In genomic region chr3:184379375-184380209, GRCh38 we compare ENCODE assay signal across 9 cellular contexts. TPM values are rescaled to one million over a fixed set of nuclear protein-coding genes. Genes with fewer than 3 reads are reported as not detected.
A peak's percentile ranks its signal among the peaks of the same experiment; 100 is the strongest.
DNase-seq lines count a peak whose midpoint lies in the region; ATAC-seq and TF ChIP-seq lines count a peak whose summit lies in the region.
"Had no signal": no experiment of that assay in that cellular context is flagged by ENCODE, and none has a peak within 500 bp of the region (broad histone marks: within the 10 kb centered on the region; RNA-seq: fewer than 3 reads in every experiment).

Gene CHRD (plus strand): TSS chr3:184380054. CDS start chr3:184380319, 265 bp downstream.

- H4K8ac ChIP-seq in trophoblast cell (ENCODE audit: low read depth, low read length): peak within 1 kb of the TSS; percentile 26

- no peak within 1 kb of the TSS for H2BK5ac ChIP-seq in trophoblast cell (ENCODE audit: low read depth, low read length, poor library complexity)

- H3K27me3 Mint-ChIP-seq in CD8-positive, alpha-beta T cell (ENCODE audit: low read depth): peaks cover 51% of the 10 kb centered on the region
- H3K27me3 Mint-ChIP-seq in activated CD4-positive, alpha-beta memory T cell treated with anti-CD3 and anti-CD28 coated beads, Interleukin-2, amount 10 ng/mL, durations not matched to agents 7 days and 5 days: peaks cover 64% of the 10 kb centered on the region

- no peaks in the 10 kb centered on the region for H3K9me3 ChIP-seq in CD8-positive, alpha-beta T cell (ENCODE audit: low read length)
- H3K9me3 ChIP-seq in heart right ventricle (no peaks in the 10 kb centered on the region), trophoblast cell (ENCODE audit: insufficient read depth, low read depth, low read length) (peaks cover 2% of the 10 kb centered on the region)

- peaks cover 8% of the 10 kb centered on the region for H3K4me1 ChIP-seq in CD8-positive, alpha-beta T cell (ENCODE audit: insufficient read depth, low read length)
- H3K4me1 ChIP-seq in heart right ventricle: peaks cover 7 to 40% (median 21%) of the 10 kb centered on the region in 9 donors
- peaks cover 26 to 27% of the 10 kb centered on the region in 2 experiments for H3K4me1 ChIP-seq in trophoblast cell (ENCODE audit: control insufficient read depth in 1 of 2, insufficient read depth in 2 of 2, low read length in 2 of 2)

- H3K18ac ChIP-seq in trophoblast cell (ENCODE audit: low read length): peak within 1 kb of the TSS; percentile 25

- H3K23ac ChIP-seq in trophoblast cell (ENCODE audit: low read length): no peak within 1 kb of the TSS

- H3K9ac ChIP-seq in trophoblast cell (ENCODE audit: low read length): no peak within 1 kb of the TSS

- intact Hi-C loops in CD8-positive, alpha-beta T cell (cut with DNase I, micrococcal nuclease): no loop called here
- intact Hi-C loops in heart right ventricle (cut with DNase I): loop anchor here in 8 of 10 donors (5.0 to 10.0 kb wide), 5 partner anchors 135 to 405 kb away; no protein-coding TSS in a partner anchor

- POLR2A ChIA-PET in CD8-positive, alpha-beta T cell (lab: Charles Lee): no interaction called here
- POLR2A ChIA-PET in activated CD4-positive, alpha-beta memory T cell treated with anti-CD3 and anti-CD28 coated beads, Interleukin-2, amount 10 ng/mL, durations not matched to agents 7 days and 5 days (lab: Charles Lee): no interaction called here

- peaks cover 25% of the 10 kb centered on the region for H3K27me3 ChIP-seq in CD8-positive, alpha-beta T cell (ENCODE audit: insufficient read depth, low read length)
- H3K27me3 ChIP-seq in heart right ventricle: peaks cover 5 to 78% (median 62%) of the 10 kb centered on the region in 7 donors
- H3K27me3 ChIP-seq in trophoblast cell (ENCODE audit: insufficient read depth, low read length): peaks cover 19% of the 10 kb centered on the region

- 13 to 38% methylated on average over 12 to 54 of the region's 73 CpGs for WGBS in heart right ventricle, 2 donors
- no CpG with 5 or more reads among the region's 73 CpGs for WGBS in trophoblast cell (ENCODE audit: extremely low coverage, insufficient coverage, insufficient read length)

- H3K27ac ChIP-seq in CD8-positive, alpha-beta T cell (ENCODE audit: low read depth, low read length): no peak within 1 kb of the TSS
- H3K27ac ChIP-seq in heart right ventricle (peak within 1 kb of the TSS; percentile 50 to 83 (median 78)), trophoblast cell (ENCODE audit: low read depth, low read length) (no peak within 1 kb of the TSS)
- H3K27ac ChIP-seq: epithelial cell of prostate had no signal

- H2BK12ac ChIP-seq in trophoblast cell (ENCODE audit: low read length): peak within 1 kb of the TSS; percentile 41

- H3K9me3 Mint-ChIP-seq in CD8-positive, alpha-beta T cell: no peaks in the 10 kb centered on the region
- H3K9me3 Mint-ChIP-seq in activated CD4-positive, alpha-beta memory T cell treated with anti-CD3 and anti-CD28 coated beads, Interleukin-2, amount 10 ng/mL, durations not matched to agents 7 days and 5 days: no peaks in the 10 kb centered on the region

- DNase-seq in CD8-positive, alpha-beta T cell: no peak
- no peak for DNase-seq in activated CD4-positive, alpha-beta memory T cell treated with anti-CD3 and anti-CD28 coated beads, Interleukin-2, amount 10 ng/mL, durations not matched to agents 7 days and 5 days
- DNase-seq in heart right ventricle (peak in 1 of 2 donors; percentile 59), trophoblast cell (peak in 1 of 2 donors; percentile 19), putamen (ENCODE audit: low spot score) (no peak)
- DNase-seq in stimulated activated CD4-positive, alpha-beta T cell treated with anti-CD3 and anti-CD28 coated beads, Interleukin-2, amount 100 ng/mL, for 24 hours: no peak
- DNase-seq in stimulated activated CD4-positive, alpha-beta T cell treated with anti-CD3 and anti-CD28 coated beads, Interleukin-1b, Interleukin-23, amount 100 ng/mL, for 48 hours: no peak

- H2AFZ ChIP-seq in trophoblast cell (ENCODE audit: insufficient read depth, low read length, poor library complexity): no peak within 1 kb of the TSS

- H3K4me3 ChIP-seq in CD8-positive, alpha-beta T cell (ENCODE audit: low read depth, low read length): peak within 1 kb of the TSS; percentile 47
- H3K4me3 ChIP-seq in heart right ventricle (peak within 1 kb of the TSS; percentile 11 to 58 (median 54)), trophoblast cell (ENCODE audit: low read depth, low read length) (peak within 1 kb of the TSS; percentile 46)

- ATAC-seq in CD8-positive, alpha-beta T cell: no peak
- peak in 7 of 8 donors; percentile 30 to 70 (median 59) for ATAC-seq in heart right ventricle
- no peak for ATAC-seq in GM18867 (IDR thresholded peaks at IDR 0.05; ENCODE audit: unreplicated experiment)

- H3K36me3 ChIP-seq in CD8-positive, alpha-beta T cell (ENCODE audit: insufficient read depth, low read length): no peaks in the 10 kb centered on the region
- peaks cover 0 to 11% (median 0%) of the 10 kb centered on the region in 9 donors for H3K36me3 ChIP-seq in heart right ventricle
- peaks cover 1% of the 10 kb centered on the region in 2 experiments for H3K36me3 ChIP-seq in trophoblast cell (ENCODE audit: control insufficient read depth in 1 of 2, insufficient read depth in 2 of 2, low read length in 2 of 2)

- TF ChIP-seq CTCF in CD8-positive, alpha-beta T cell (IDR thresholded peaks at IDR 0.05): no peak
- TF ChIP-seq CTCF in heart right ventricle (IDR thresholded peaks at IDR 0.05): no peak

- peak within 1 kb of the TSS; percentile 7 for H2BK120ac ChIP-seq in trophoblast cell (ENCODE audit: insufficient read depth, low read length, poor library complexity)

- H4K91ac ChIP-seq in trophoblast cell (ENCODE audit: low read depth, low read length): peak within 1 kb of the TSS; percentile 59

- H3K27ac Mint-ChIP-seq in CD8-positive, alpha-beta T cell: no peak within 1 kb of the TSS
- H3K27ac Mint-ChIP-seq in activated CD4-positive, alpha-beta memory T cell treated with anti-CD3 and anti-CD28 coated beads, Interleukin-2, amount 10 ng/mL, durations not matched to agents 7 days and 5 days: no peak within 1 kb of the TSS

- peaks cover 10% of the 10 kb centered on the region for H3K4me1 Mint-ChIP-seq in CD8-positive, alpha-beta T cell (ENCODE audit: low read depth)
- H3K4me1 Mint-ChIP-seq in activated CD4-positive, alpha-beta memory T cell treated with anti-CD3 and anti-CD28 coated beads, Interleukin-2, amount 10 ng/mL, durations not matched to agents 7 days and 5 days: peaks cover 5% of the 10 kb centered on the region

- H4K12ac ChIP-seq in trophoblast cell (ENCODE audit: low read depth, low read length): no peak within 1 kb of the TSS

- H3K36me3 Mint-ChIP-seq in CD8-positive, alpha-beta T cell: no peaks in the 10 kb centered on the region
- H3K36me3 Mint-ChIP-seq in activated CD4-positive, alpha-beta memory T cell treated with anti-CD3 and anti-CD28 coated beads, Interleukin-2, amount 10 ng/mL, durations not matched to agents 7 days and 5 days (ENCODE audit: low read depth): no peaks in the 10 kb centered on the region

- peak within 1 kb of the TSS; percentile 32 for H2AK5ac ChIP-seq in trophoblast cell (ENCODE audit: low read length)

- CTCF ChIA-PET in CD8-positive, alpha-beta T cell (lab: Charles Lee): no interaction called here
- CTCF ChIA-PET in activated CD4-positive, alpha-beta memory T cell treated with anti-CD3 and anti-CD28 coated beads, Interleukin-2, amount 10 ng/mL, durations not matched to agents 7 days and 5 days (lab: Charles Lee): no interaction called here

- H3K4ac ChIP-seq in trophoblast cell (ENCODE audit: low read depth, low read length): no peak within 1 kb of the TSS

- H3K79me2 ChIP-seq in trophoblast cell (ENCODE audit: control insufficient read depth, insufficient read depth, low read length, poor library complexity): peaks cover 1% of the 10 kb centered on the region

- peak within 1 kb of the TSS; percentile 86 for H3K4me2 ChIP-seq in trophoblast cell (ENCODE audit: low read length)

- peaks cover 6% of the 10 kb centered on the region for H3K79me1 ChIP-seq in trophoblast cell (ENCODE audit: low read length)

- H3K4me3 Mint-ChIP-seq in CD8-positive, alpha-beta T cell: peak within 1 kb of the TSS; percentile 79
- H3K4me3 Mint-ChIP-seq in activated CD4-positive, alpha-beta memory T cell treated with anti-CD3 and anti-CD28 coated beads, Interleukin-2, amount 10 ng/mL, durations not matched to agents 7 days and 5 days: peak within 1 kb of the TSS; percentile 37

- H3K14ac ChIP-seq in trophoblast cell (ENCODE audit: low read length): peak within 1 kb of the TSS; percentile 24

RNA-seq across cellular contexts. Expression of gene CHRD, which starts in this region (rescaled TPM):
- total RNA-seq in CD8-positive, alpha-beta T cell: not detected
- not detected for total RNA-seq in activated CD4-positive, alpha-beta memory T cell treated with anti-CD3 and anti-CD28 coated beads, Interleukin-2, amount 10 ng/mL, durations not matched to agents 7 days and 5 days
- total RNA-seq in heart right ventricle: 10 to 100 TPM in 1 of 10 donors, 1 to 10 TPM in 9; 1.4 to 10.9 (median 3.7) TPM
- polyA plus RNA-seq in heart right ventricle: 10 to 100 TPM in 1 of 2 donors, 1 to 10 TPM in 1; 7.5 to 17.3 TPM
- 9.8 and 10.2 TPM in 2 replicates for polyA plus RNA-seq in trophoblast cell (2013)

Comparison
In these comparisons a context has a peak if more than half of its experiments do, and no peak if none do; other contexts are left out.
1. ATAC-seq: peak in heart right ventricle (7 of 8); none in CD8-positive, alpha-beta T cell (single experiment) and GM18867 (single experiment).
2. H3K27ac ChIP-seq: peak in heart right ventricle (10 of 10); none in CD8-positive, alpha-beta T cell (single experiment) and trophoblast cell (single experiment).
3. intact Hi-C loops: an anchor here in heart right ventricle (5.0 to 10.0 kb wide); none called in CD8-positive, alpha-beta T cell.
4. Peak in every context shown above with its lines, with median percentiles within 50 percentile points of each other: H3K4me3 ChIP-seq.